ENCODE assay signal across 8 cellular contexts in the genomic region with DNA sequence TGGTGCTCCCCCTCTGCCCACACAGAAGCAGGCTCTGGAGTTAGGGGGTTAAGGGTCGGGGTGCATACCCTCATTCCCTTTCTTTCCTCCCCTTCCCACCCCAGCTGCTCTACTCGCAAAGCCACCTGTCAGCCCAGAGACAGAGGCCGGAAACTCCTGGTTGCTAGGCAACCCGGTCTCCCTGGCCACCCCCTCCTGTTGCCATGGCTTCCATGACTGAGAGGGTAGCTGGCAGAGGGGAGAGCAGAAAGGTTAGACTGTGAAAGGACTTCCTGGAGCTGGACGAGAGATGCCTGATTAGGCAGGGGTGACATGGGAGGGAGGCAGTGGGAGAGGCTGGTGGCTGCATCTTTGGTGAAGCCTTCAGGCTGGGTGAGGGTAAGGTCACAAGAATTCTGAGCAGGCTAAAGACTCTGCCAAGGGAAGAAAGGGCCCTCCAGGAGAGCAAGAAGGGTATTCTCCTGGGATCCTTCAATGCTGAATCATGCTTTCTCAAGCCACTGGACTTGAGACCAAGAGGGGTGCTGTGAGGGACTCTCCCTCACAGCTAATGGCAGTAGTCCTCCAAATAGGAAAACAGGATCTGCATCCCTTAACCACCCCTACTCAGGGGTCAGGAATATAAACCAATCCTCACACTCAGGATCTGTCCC. TPM values are rescaled to one million over a fixed set of nuclear protein-coding genes. Genes with fewer than 3 reads are reported as not detected.
DNase-seq lines count a peak whose midpoint lies in the region; ATAC-seq, FAIRE-seq and TF ChIP-seq lines count a peak whose summit lies in the region.
"Had no signal": no experiment of that assay in that cellular context is flagged by ENCODE, and none has a peak within 500 bp of the region (broad histone marks: within the 10 kb centered on the region; RNA-seq: fewer than 3 reads in every experiment).

No MANE protein-coding gene starts in this region.

- DNase-seq in COR-L47 (lab: John Stamatoyannopoulos, UW): peak; percentile 71
- peak; percentile 79 for DNase-seq in NCI-H1092 treated with DMSO at 0.1 percent for 48 hours (lab: John Stamatoyannopoulos, UW)
- peak in 3 of 4 experiments; percentile 35 to 50 (median 45) for DNase-seq in K562 (ENCODE audit: extremely low read depth in 1 of 4, low spot score in 3 of 4)
- DNase-seq in NCI-H226: no peak
- no peak for DNase-seq in T-helper 9 cell
- DNase-seq in UCSD-AML1 (lab: John Stamatoyannopoulos, UW; ENCODE audit: unreplicated experiment): no peak

- CTCF ChIA-PET in K562 (lab: Yijun Ruan, JAX; ENCODE audit: low intra/inter-chr PET ratio): interaction anchor here (0.7 kb wide), 1 partner anchor 63 kb away, joined by 3 read pairs; no protein-coding TSS in a partner anchor

- no peak overlapping the region for H3K4me3 ChIP-seq in K562
- H3K4me3 ChIP-seq: cardiac muscle cell had no signal

- ATAC-seq in K562: peak; percentile 30; the same call in 1 of the 3 replicates

- H3K9ac ChIP-seq in K562 (ENCODE audit: insufficient read depth in 1 of 2, low read depth in 2 of 2, low read length in 2 of 2): no peak overlapping the region
- H3K9ac ChIP-seq: parathyroid adenoma had no signal

- H3K27me3 ChIP-seq in K562 (ENCODE audit: control insufficient read depth in 2 of 2, insufficient read depth in 2 of 2, low read length in 2 of 2): peaks cover 10 to 44% of the 10 kb centered on the region in 2 experiments; a peak in 3 of 5 replicates

- TF ChIP-seq CTCF in K562 (IDR thresholded peaks at IDR 0.05 in 2 of 3, conservative IDR thresholded peaks at IDR 0.05 in 1 of 3; ENCODE audit: insufficient read depth in 2 of 3, low read depth in 1 of 3, low read length in 3 of 3): no peak

- no peak overlapping the region for H3K4me2 ChIP-seq in K562 (ENCODE audit: insufficient read depth, low read length)

- no peaks in the 10 kb centered on the region for H3K9me1 ChIP-seq in K562 (ENCODE audit: control insufficient read depth, insufficient read depth, low read length)

- TF ChIP-seq POLR2A in K562 (conservative IDR thresholded peaks at IDR 0.05): no peak

- no peak for TF ChIP-seq RAD21 in K562 (CRISPR knock-in tag; conservative IDR thresholded peaks at IDR 0.05 in 1 of 2, IDR thresholded peaks at IDR 0.05 in 1 of 2)

- no peaks in the 10 kb centered on the region for H4K20me1 ChIP-seq in K562 (replicated peaks; ENCODE audit: control insufficient read depth, insufficient read depth, low read length)

- no peaks in the 10 kb centered on the region for H3K36me3 ChIP-seq in K562 (ENCODE audit: control insufficient read depth, insufficient read depth, low read length)
- H3K36me3 ChIP-seq: cardiac muscle cell had no signal

- no peak for TF ChIP-seq EP300 in K562 (IDR thresholded peaks at IDR 0.05; ENCODE audit: low read length)

- 0% methylated on average over 3 of the region's 5 CpGs for WGBS in K562 (ENCODE audit: insufficient coverage, low coverage, missing lambda C conversion rate)

- in situ Hi-C loops in K562 (cut with MboI): no loop called here

- no peaks in the 10 kb centered on the region for H3K9me3 ChIP-seq in K562 (replicated peaks; ENCODE audit: control insufficient read depth, insufficient read depth, low read depth, low read length)

- peaks cover 0 to 35% of the 10 kb centered on the region in 2 experiments; a peak in 3 of 5 replicates for H3K4me1 ChIP-seq in K562 (replicated peaks in 1 of 2; ENCODE audit: control insufficient read depth in 2 of 2, insufficient read depth in 2 of 2, low read length in 2 of 2)

- H2AFZ ChIP-seq in K562 (ENCODE audit: low read depth, low read length): no peak overlapping the region
- H2AFZ ChIP-seq: parathyroid adenoma had no signal

- intact Hi-C loops in K562 (cut with micrococcal nuclease): no loop called here

- no peak for FAIRE-seq in K562 (lab: Jason Lieb, UNC)

- no TSS peak for BruUV-seq in K562 (replicated peaks; lab: Mats Ljungman, UMichigan)

- POLR2A ChIA-PET in K562 (lab: Yijun Ruan, JAX): interaction anchor here (0.8 to 1.4 kb wide), 3 partner anchors 9 to 13 kb away, joined by 3 read pairs; no protein-coding TSS in a partner anchor

- H3K79me2 ChIP-seq in K562 (ENCODE audit: control insufficient read depth, insufficient read depth, low read length): no peaks in the 10 kb centered on the region
- H3K79me2 ChIP-seq: parathyroid adenoma had no signal

- no peak overlapping the region for H3K27ac ChIP-seq in K562 (ENCODE audit: extremely low read depth, low read depth, low read length)
- H3K27ac ChIP-seq: cardiac muscle cell, parathyroid adenoma had no signal

RNA-seq across cellular contexts. Expression of a gene that starts 5.4 kb away (rescaled TPM):
- total RNA-seq in K562 (2011; cell fraction: chromatin; rRNA removed; ENCODE audit: low replicate concordance): 2.6 and 10.1 TPM in 2 replicates
- total RNA-seq in K562 (2011; cell fraction: nucleolus; rRNA removed): 6.1 and 10.2 TPM in 2 replicates
- 3.3 and 4.3 TPM in 2 replicates for total RNA-seq in K562 (2011; cell fraction: nucleoplasm; rRNA removed)
- 0.54 and 1.1 TPM in 2 replicates for total RNA-seq in K562 (2014; rRNA removed)
- total RNA-seq in K562 (2014; rRNA removed; fragmentation: Illumina TruSeq; extraction: Trizol): 0.10 and 0.11 TPM in 2 replicates
- 0.54 and 0.60 TPM in 2 replicates for total RNA-seq in K562 (2015; rRNA removed; fragmentation: Illumina TruSeq; extraction: Trizol)
- 1.5 and 1.7 TPM in 2 replicates for total RNA-seq in K562 (2021)
- polyA plus RNA-seq in K562 (2011; rRNA removed): 0.89 and 1.6 TPM in 2 replicates
- 1.2 and 3.0 TPM in 2 replicates for polyA plus RNA-seq in K562 (2011; cell fraction: cytosol; rRNA removed)
- polyA plus RNA-seq in K562 (2011; cell fraction: nucleus; rRNA removed): 7.0 and 9.6 TPM in 2 replicates
- polyA plus RNA-seq in K562 (2012): 3.4 TPM in 2 replicates
- 0.40 and 0.64 TPM in 2 replicates for polyA plus RNA-seq in K562 (2014; fragmentation: Illumina TruSeq; extraction: Trizol)
- polyA plus RNA-seq in K562 (2014; fragmentation: Nextera tagmentation; extraction: Ambion mirVana): not detected
- 0.89 and 1.5 TPM in 2 replicates for polyA plus RNA-seq in K562 (2014; rRNA removed)
- polyA minus RNA-seq in K562 (2011; rRNA and poly(A)+ RNA removed): 0.06 and 0.49 TPM in 2 replicates
- 0.76 and 1.8 TPM in 2 replicates for polyA minus RNA-seq in K562 (2011; cell fraction: cytosol; rRNA and poly(A)+ RNA removed)
- 2.7 and 3.5 TPM in 2 replicates for polyA minus RNA-seq in K562 (2011; cell fraction: nucleus; rRNA and poly(A)+ RNA removed)

RNA-seq across cellular contexts. Expression of a gene that starts 7.5 kb away (rescaled TPM):
- 2.1 and 10.9 TPM in 2 replicates for total RNA-seq in K562 (2011; cell fraction: chromatin; rRNA removed; ENCODE audit: low replicate concordance)
- total RNA-seq in K562 (2011; cell fraction: nucleolus; rRNA removed): 16.8 and 21.0 TPM in 2 replicates
- 6.7 and 7.4 TPM in 2 replicates for total RNA-seq in K562 (2011; cell fraction: nucleoplasm; rRNA removed)
- total RNA-seq in K562 (2014; rRNA removed) (25.8 and 27.4 TPM in 2 replicates), K562 (2014; rRNA removed; fragmentation: Illumina TruSeq; extraction: Trizol) (0.80 and 1.2 TPM in 2 replicates), K562 (2015; rRNA removed; fragmentation: Illumina TruSeq; extraction: Trizol) (4.1 and 4.5 TPM in 2 replicates), K562 (2021) (19.5 and 25.4 TPM in 2 replicates)
- polyA plus RNA-seq in K562 (2011; rRNA removed) (3.5 and 5.6 TPM in 2 replicates), K562 (2014; fragmentation: Illumina TruSeq; extraction: Trizol) (1.4 and 3.1 TPM in 2 replicates), K562 (2014; fragmentation: Nextera tagmentation; extraction: Ambion mirVana) (under 1 TPM; 0.08 to 0.31 TPM), K562 (2014; rRNA removed) (24.0 and 25.9 TPM in 2 replicates)
- polyA plus RNA-seq in K562 (2011; cell fraction: cytosol; rRNA removed): 10.9 and 32.1 TPM in 2 replicates
- polyA plus RNA-seq in K562 (2011; cell fraction: nucleus; rRNA removed): 29.9 and 52.2 TPM in 2 replicates
- polyA plus RNA-seq in K562 (2012): 9.6 and 16.4 TPM in 2 replicates
- polyA minus RNA-seq in K562 (2011; rRNA and poly(A)+ RNA removed): 0.49 and 0.72 TPM in 2 replicates
- polyA minus RNA-seq in K562 (2011; cell fraction: cytosol; rRNA and poly(A)+ RNA removed): 2.8 and 7.2 TPM in 2 replicates
- 5.5 and 7.0 TPM in 2 replicates for polyA minus RNA-seq in K562 (2011; cell fraction: nucleus; rRNA and poly(A)+ RNA removed)

RNA-seq across cellular contexts. Expression of a gene that starts 17.7 kb away (rescaled TPM):
- total RNA-seq in K562 (2011; cell fraction: chromatin; rRNA removed; ENCODE audit: low replicate concordance): 20.7 and 56.0 TPM in 2 replicates
- total RNA-seq in K562 (2011; cell fraction: nucleolus; rRNA removed): 26.2 and 30.9 TPM in 2 replicates
- 16.3 and 26.1 TPM in 2 replicates for total RNA-seq in K562 (2011; cell fraction: nucleoplasm; rRNA removed)
- total RNA-seq in K562 (2014; rRNA removed): 14.7 and 19.3 TPM in 2 replicates
- 5.7 and 6.0 TPM in 2 replicates for total RNA-seq in K562 (2014; rRNA removed; fragmentation: Illumina TruSeq; extraction: Trizol)
- total RNA-seq in K562 (2015; rRNA removed; fragmentation: Illumina TruSeq; extraction: Trizol): 4.2 and 5.3 TPM in 2 replicates
- total RNA-seq in K562 (2021): 20.3 and 20.6 TPM in 2 replicates
- 7.9 and 9.7 TPM in 2 replicates for polyA plus RNA-seq in K562 (2011; rRNA removed)
- polyA plus RNA-seq in K562 (2011; cell fraction: cytosol; rRNA removed): 5.8 and 10.1 TPM in 2 replicates
- polyA plus RNA-seq in K562 (2011; cell fraction: nucleus; rRNA removed): 29.8 and 52.6 TPM in 2 replicates
- 13.9 and 31.5 TPM in 2 replicates for polyA plus RNA-seq in K562 (2012)
- polyA plus RNA-seq in K562 (2014; fragmentation: Illumina TruSeq; extraction: Trizol): 9.4 and 11.4 TPM in 2 replicates
- under 1 TPM; 0.07 to 0.11 TPM for polyA plus RNA-seq in K562 (2014; fragmentation: Nextera tagmentation; extraction: Ambion mirVana)
- 12.2 and 15.3 TPM in 2 replicates for polyA plus RNA-seq in K562 (2014; rRNA removed)
- 4.3 and 4.6 TPM in 2 replicates for polyA minus RNA-seq in K562 (2011; rRNA and poly(A)+ RNA removed)
- 6.4 and 11.0 TPM in 2 replicates for polyA minus RNA-seq in K562 (2011; cell fraction: cytosol; rRNA and poly(A)+ RNA removed)
- polyA minus RNA-seq in K562 (2011; cell fraction: nucleus; rRNA and poly(A)+ RNA removed): 8.2 and 8.8 TPM in 2 replicates

RNA-seq across cellular contexts. Expression of a gene that starts 19.2 kb away (rescaled TPM):
- 16.7 and 39.3 TPM in 2 replicates for total RNA-seq in K562 (2011; cell fraction: chromatin; rRNA removed; ENCODE audit: low replicate concordance)
- 30.3 and 31.5 TPM in 2 replicates for total RNA-seq in K562 (2011; cell fraction: nucleolus; rRNA removed)
- 14.4 and 24.2 TPM in 2 replicates for total RNA-seq in K562 (2011; cell fraction: nucleoplasm; rRNA removed)
- total RNA-seq in K562 (2014; rRNA removed) (35.9 and 37.0 TPM in 2 replicates), K562 (2014; rRNA removed; fragmentation: Illumina TruSeq; extraction: Trizol) (13.5 and 17.8 TPM in 2 replicates), K562 (2015; rRNA removed; fragmentation: Illumina TruSeq; extraction: Trizol) (19.9 and 21.0 TPM in 2 replicates), K562 (2021) (36.0 and 40.1 TPM in 2 replicates)
- polyA plus RNA-seq in K562 (2011; rRNA removed) (27.4 and 34.9 TPM in 2 replicates), K562 (2014; fragmentation: Illumina TruSeq; extraction: Trizol) (44.5 and 48.9 TPM in 2 replicates), K562 (2014; fragmentation: Nextera tagmentation; extraction: Ambion mirVana) (10 to 100 TPM in 1 of 2 experiments, 1 to 10 TPM in 1; 8.5 to 17.0 TPM), K562 (2014; rRNA removed) (45.6 and 48.3 TPM in 2 replicates)
- polyA plus RNA-seq in K562 (2011; cell fraction: cytosol; rRNA removed): 53.4 and 65.7 TPM in 2 replicates
- 66.8 and 81.1 TPM in 2 replicates for polyA plus RNA-seq in K562 (2011; cell fraction: nucleus; rRNA removed)
- 33.8 and 48.3 TPM in 2 replicates for polyA plus RNA-seq in K562 (2012)
- 9.5 TPM in 2 replicates for polyA minus RNA-seq in K562 (2011; rRNA and poly(A)+ RNA removed)
- 22.7 and 24.0 TPM in 2 replicates for polyA minus RNA-seq in K562 (2011; cell fraction: cytosol; rRNA and poly(A)+ RNA removed)
- polyA minus RNA-seq in K562 (2011; cell fraction: nucleus; rRNA and poly(A)+ RNA removed): 7.7 and 8.6 TPM in 2 replicates

RNA-seq across cellular contexts. Expression of a gene that starts 38.2 kb away (rescaled TPM):
- total RNA-seq in K562 (2011; cell fraction: chromatin; rRNA removed; ENCODE audit: low replicate concordance): 0.48 and 0.93 TPM in 2 replicates
- 1.0 and 1.3 TPM in 2 replicates for total RNA-seq in K562 (2011; cell fraction: nucleolus; rRNA removed)
- 1.6 and 1.9 TPM in 2 replicates for total RNA-seq in K562 (2011; cell fraction: nucleoplasm; rRNA removed)
- total RNA-seq in K562 (2014; rRNA removed) (0.41 and 0.90 TPM in 2 replicates), K562 (2014; rRNA removed; fragmentation: Illumina TruSeq; extraction: Trizol) (not detected in 2 replicates), K562 (2015; rRNA removed; fragmentation: Illumina TruSeq; extraction: Trizol) (0.26 and 0.29 TPM in 2 replicates), K562 (2021) (0.38 and 0.49 TPM in 2 replicates)
- polyA plus RNA-seq in K562 (2011; rRNA removed) (0.08 and 0.24 TPM in 2 replicates), K562 (2014; fragmentation: Illumina TruSeq; extraction: Trizol) (0.18 and 0.30 TPM in 2 replicates), K562 (2014; fragmentation: Nextera tagmentation; extraction: Ambion mirVana) (under 1 TPM; 0.03 to 0.14 TPM), K562 (2014; rRNA removed) (0.16 and 0.35 TPM in 2 replicates)
- polyA plus RNA-seq in K562 (2011; cell fraction: cytosol; rRNA removed): 0.40 and 0.70 TPM in 2 replicates
- polyA plus RNA-seq in K562 (2011; cell fraction: nucleus; rRNA removed): 0.63 and 0.87 TPM in 2 replicates
- 1.9 and 2.0 TPM in 2 replicates for polyA plus RNA-seq in K562 (2012)
- polyA minus RNA-seq in K562 (2011; rRNA and poly(A)+ RNA removed): 0.21 and 0.30 TPM in 2 replicates
- not detected in 2 replicates for polyA minus RNA-seq in K562 (2011; cell fraction: cytosol; rRNA and poly(A)+ RNA removed)
- polyA minus RNA-seq in K562 (2011; cell fraction: nucleus; rRNA and poly(A)+ RNA removed): 1.2 and 1.5 TPM in 2 replicates
- total RNA-seq: cardiac muscle cell had no signal

Comparison
In these comparisons a context has a peak if more than half of its experiments do, and no peak if none do; other contexts are left out.
1. DNase-seq: peak in COR-L47 (single experiment), NCI-H1092 treated with DMSO at 0.1 percent for 48 hours (single experiment) and K562 (3 of 4); none in NCI-H226 (single experiment), T-helper 9 cell (single experiment) and UCSD-AML1 (single experiment).